In genomic region chr15:81391657-81392056, GRCh38 we compare ENCODE assay signal across 37 cellular contexts. TPM values are rescaled to one million over a fixed set of nuclear protein-coding genes. Genes with fewer than 3 reads are reported as not detected.
"Had no signal": no experiment of that assay in that cellular context is flagged by ENCODE, and none has a peak within 500 bp of the region (broad histone marks: within the 10 kb centered on the region; RNA-seq: fewer than 3 reads in every experiment).

No MANE protein-coding gene starts in this region.

- DNase-seq: Karpas-422, Kasumi-1, MG63, MM.1S, MV-4-11, NCI-H1048, NCI-H1092, NCI-H1092 treated with DMSO at 0.1 percent for 48 hours, NCI-H1105, NCI-H1105 treated with DMSO at 0.1 percent for 48 hours, NCI-H1417, NCI-H1417 treated with DMSO at 0.1 percent for 48 hours, NCI-H1436, NCI-H1436 treated with DMSO at 0.1 percent for 48 hours, NCI-H146, NCI-H1694, NCI-H1694 treated with DMSO at 0.1 percent for 48 hours, NCI-H187, NCI-H187 treated with DMSO at 0.1 percent for 48 hours, NCI-H1930, NCI-H2029, NCI-H2029 treated with DMSO at 0.1 percent for 48 hours, NCI-H2081, NCI-H2081 treated with DMSO at 0.1 percent for 48 hours, NCI-H2107, NCI-H2171, NCI-H2171 treated with DMSO at 0.1 percent for 48 hours, NCI-H2227 treated with DMSO at 0.1 percent for 48 hours, NCI-H226, NCI-H345, NCI-H446, NCI-H446 treated with DMSO at 0.1 percent for 48 hours, NCI-H510A, NCI-H510A treated with DMSO at 0.1 percent for 48 hours had no signal

- H3K27me3 ChIP-seq: MG63 had no signal

- H3K9me3 ChIP-seq: MG63 had no signal

- H3K36me3 ChIP-seq: MG63 had no signal

- H3K4me3 ChIP-seq: MG63 had no signal

RNA-seq across cellular contexts. Expression of gene TMC3, which starts 17.6 kb away (rescaled TPM):
- total RNA-seq: LHCN-M2, M059J, MCF 10A had no signal
